ENCODE assay signal across 1 cellular context in the genomic region with DNA sequence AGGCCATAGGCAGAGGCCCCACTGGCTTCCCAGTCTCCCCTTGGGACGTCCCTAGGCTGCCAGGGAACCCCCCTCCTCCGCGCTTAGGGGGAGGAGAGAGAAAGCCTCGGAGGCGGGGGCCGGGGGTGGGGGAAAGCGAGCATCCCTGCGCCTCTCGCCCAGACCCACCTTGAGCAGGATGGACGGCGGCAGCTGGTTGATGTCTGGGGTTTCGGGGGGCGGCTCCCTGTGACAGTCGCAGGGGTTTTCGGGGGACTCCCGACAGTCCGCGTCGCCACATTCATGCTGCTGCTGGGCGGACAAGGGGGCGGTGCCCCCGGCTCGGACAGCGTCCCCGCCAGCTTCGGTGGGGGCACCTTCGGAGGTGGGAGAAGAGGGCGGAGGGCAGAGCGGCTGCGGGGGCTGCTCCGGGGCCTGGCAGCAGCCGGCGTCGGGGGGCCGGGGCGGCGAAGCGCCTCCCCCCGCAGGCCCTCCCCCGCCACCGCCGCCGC.
TF ChIP-seq lines count a peak whose summit lies in the region.

No MANE protein-coding gene starts in this region.

TF ChIP-seq in HepG2, 621 proteins besides CTCF, POLR2A, EP300 and RAD21 (continued from another document and continues in another):
- TF ChIP-seq, protein P1, sequence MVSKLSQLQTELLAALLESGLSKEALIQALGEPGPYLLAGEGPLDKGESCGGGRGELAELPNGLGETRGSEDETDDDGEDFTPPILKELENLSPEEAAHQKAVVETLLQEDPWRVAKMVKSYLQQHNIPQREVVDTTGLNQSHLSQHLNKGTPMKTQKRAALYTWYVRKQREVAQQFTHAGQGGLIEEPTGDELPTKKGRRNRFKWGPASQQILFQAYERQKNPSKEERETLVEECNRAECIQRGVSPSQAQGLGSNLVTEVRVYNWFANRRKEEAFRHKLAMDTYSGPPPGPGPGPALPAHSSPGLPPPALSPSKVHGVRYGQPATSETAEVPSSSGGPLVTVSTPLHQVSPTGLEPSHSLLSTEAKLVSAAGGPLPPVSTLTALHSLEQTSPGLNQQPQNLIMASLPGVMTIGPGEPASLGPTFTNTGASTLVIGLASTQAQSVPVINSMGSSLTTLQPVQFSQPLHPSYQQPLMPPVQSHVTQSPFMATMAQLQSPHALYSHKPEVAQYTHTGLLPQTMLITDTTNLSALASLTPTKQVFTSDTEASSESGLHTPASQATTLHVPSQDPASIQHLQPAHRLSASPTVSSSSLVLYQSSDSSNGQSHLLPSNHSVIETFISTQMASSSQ (IDR thresholded peaks at IDR 0.05; ENCODE audit: low read depth) = no peak
- TF ChIP-seq, protein P1 (CRISPR knock-in tag; IDR thresholded peaks at IDR 0.05; ENCODE audit: borderline replicate concordance) = no peak
- TF ChIP-seq, protein P2, sequence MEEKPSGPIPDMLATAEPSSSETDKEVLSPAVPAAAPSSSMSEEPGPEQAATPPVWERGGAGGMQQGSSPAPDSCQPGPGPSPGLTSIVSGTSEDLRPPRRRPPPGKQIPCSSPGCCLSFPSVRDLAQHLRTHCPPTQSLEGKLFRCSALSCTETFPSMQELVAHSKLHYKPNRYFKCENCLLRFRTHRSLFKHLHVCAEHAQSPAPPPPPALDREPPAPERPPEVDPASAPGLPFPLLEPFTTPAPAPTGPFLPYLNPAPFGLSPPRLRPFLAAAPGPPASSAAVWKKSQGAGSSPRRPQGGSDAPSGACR (CRISPR knock-in tag; IDR thresholded peaks at IDR 0.05) = 0 out of 2 replicates have a peak, but pooled peaks have one; percentile 37
- TF ChIP-seq HDAC6 (IDR thresholded peaks at IDR 0.05; ENCODE audit: low read depth, low read length) (no peak), ARID2 (CRISPR knock-in tag; IDR thresholded peaks at IDR 0.05; ENCODE audit: borderline replicate concordance) (no peak), SOX6 (IDR thresholded peaks at IDR 0.05) (no peak), SOX6 (CRISPR knock-in tag; IDR thresholded peaks at IDR 0.05) (no peak), PCBP1 (IDR thresholded peaks at IDR 0.05; ENCODE audit: borderline replicate concordance, low read depth, low read length) (no peak), ZNF496 (CRISPR knock-in tag; IDR thresholded peaks at IDR 0.05; ENCODE audit: insufficient replicate concordance) (no peak), ELF1 (CRISPR knock-in tag; IDR thresholded peaks at IDR 0.05) (no peak), ZNF160 (CRISPR knock-in tag; IDR thresholded peaks at IDR 0.05) (no peak), SIN3A (IDR thresholded peaks at IDR 0.05; ENCODE audit: borderline replicate concordance, low read depth, low read length) (no peak), NFE2L1 (CRISPR knock-in tag; IDR thresholded peaks at IDR 0.05; ENCODE audit: borderline replicate concordance) (no peak), ETV5 (CRISPR knock-in tag; IDR thresholded peaks at IDR 0.05; ENCODE audit: borderline replicate concordance) (no peak), NFATC3 (CRISPR knock-in tag; IDR thresholded peaks at IDR 0.05) (no peak), MTF1 (CRISPR knock-in tag; IDR thresholded peaks at IDR 0.05) (no peak), IRX3 (CRISPR knock-in tag; IDR thresholded peaks at IDR 0.05; ENCODE audit: borderline replicate concordance, low read depth) (no peak), GATA4 (IDR thresholded peaks at IDR 0.05; ENCODE audit: borderline replicate concordance, low read depth) (no peak), CBX1 (IDR thresholded peaks at IDR 0.05; ENCODE audit: low read depth) (no peak), SMAD3 (CRISPR knock-in tag; IDR thresholded peaks at IDR 0.05) (no peak), U2AF1 (optimal IDR thresholded peaks at IDR 0.05; ENCODE audit: low read depth, low read length) (no peak), SCMH1 (CRISPR knock-in tag; IDR thresholded peaks at IDR 0.05; ENCODE audit: borderline replicate concordance) (no peak), ZNF678 (CRISPR knock-in tag; IDR thresholded peaks at IDR 0.05) (no peak)
- TF ChIP-seq, protein P3, sequence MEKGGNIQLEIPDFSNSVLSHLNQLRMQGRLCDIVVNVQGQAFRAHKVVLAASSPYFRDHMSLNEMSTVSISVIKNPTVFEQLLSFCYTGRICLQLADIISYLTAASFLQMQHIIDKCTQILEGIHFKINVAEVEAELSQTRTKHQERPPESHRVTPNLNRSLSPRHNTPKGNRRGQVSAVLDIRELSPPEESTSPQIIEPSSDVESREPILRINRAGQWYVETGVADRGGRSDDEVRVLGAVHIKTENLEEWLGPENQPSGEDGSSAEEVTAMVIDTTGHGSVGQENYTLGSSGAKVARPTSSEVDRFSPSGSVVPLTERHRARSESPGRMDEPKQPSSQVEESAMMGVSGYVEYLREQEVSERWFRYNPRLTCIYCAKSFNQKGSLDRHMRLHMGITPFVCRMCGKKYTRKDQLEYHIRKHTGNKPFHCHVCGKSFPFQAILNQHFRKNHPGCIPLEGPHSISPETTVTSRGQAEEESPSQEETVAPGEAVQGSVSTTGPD (CRISPR knock-in tag; IDR thresholded peaks at IDR 0.05) = no peak
- TF ChIP-seq, protein P4, sequence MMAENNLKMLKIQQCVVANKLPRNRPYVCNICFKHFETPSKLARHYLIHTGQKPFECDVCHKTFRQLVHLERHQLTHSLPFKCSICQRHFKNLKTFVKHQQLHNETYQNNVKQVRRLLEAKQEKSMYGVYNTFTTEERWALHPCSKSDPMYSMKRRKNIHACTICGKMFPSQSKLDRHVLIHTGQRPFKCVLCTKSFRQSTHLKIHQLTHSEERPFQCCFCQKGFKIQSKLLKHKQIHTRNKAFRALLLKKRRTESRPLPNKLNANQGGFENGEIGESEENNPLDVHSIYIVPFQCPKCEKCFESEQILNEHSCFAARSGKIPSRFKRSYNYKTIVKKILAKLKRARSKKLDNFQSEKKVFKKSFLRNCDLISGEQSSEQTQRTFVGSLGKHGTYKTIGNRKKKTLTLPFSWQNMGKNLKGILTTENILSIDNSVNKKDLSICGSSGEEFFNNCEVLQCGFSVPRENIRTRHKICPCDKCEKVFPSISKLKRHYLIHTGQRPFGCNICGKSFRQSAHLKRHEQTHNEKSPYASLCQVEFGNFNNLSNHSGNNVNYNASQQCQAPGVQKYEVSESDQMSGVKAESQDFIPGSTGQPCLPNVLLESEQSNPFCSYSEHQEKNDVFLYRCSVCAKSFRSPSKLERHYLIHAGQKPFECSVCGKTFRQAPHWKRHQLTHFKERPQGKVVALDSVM (CRISPR knock-in tag; IDR thresholded peaks at IDR 0.05) = no peak
- TF ChIP-seq, protein P5, sequence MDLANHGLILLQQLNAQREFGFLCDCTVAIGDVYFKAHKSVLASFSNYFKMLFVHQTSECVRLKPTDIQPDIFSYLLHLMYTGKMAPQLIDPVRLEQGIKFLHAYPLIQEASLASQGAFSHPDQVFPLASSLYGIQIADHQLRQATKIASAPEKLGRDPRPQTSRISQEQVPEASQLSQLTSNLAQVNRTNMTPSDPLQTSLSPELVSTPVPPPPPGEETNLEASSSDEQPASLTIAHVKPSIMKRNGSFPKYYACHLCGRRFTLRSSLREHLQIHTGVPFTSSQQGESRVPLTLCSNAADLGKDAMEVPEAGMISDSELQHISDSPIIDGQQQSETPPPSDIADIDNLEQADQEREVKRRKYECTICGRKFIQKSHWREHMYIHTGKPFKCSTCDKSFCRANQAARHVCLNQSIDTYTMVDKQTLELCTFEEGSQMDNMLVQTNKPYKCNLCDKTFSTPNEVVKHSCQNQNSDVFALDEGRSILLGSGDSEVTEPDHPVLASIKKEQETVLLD (CRISPR knock-in tag; IDR thresholded peaks at IDR 0.05; ENCODE audit: low read depth) = no peak; the same call in 1 of the 2 replicates
- TF ChIP-seq, protein P6, sequence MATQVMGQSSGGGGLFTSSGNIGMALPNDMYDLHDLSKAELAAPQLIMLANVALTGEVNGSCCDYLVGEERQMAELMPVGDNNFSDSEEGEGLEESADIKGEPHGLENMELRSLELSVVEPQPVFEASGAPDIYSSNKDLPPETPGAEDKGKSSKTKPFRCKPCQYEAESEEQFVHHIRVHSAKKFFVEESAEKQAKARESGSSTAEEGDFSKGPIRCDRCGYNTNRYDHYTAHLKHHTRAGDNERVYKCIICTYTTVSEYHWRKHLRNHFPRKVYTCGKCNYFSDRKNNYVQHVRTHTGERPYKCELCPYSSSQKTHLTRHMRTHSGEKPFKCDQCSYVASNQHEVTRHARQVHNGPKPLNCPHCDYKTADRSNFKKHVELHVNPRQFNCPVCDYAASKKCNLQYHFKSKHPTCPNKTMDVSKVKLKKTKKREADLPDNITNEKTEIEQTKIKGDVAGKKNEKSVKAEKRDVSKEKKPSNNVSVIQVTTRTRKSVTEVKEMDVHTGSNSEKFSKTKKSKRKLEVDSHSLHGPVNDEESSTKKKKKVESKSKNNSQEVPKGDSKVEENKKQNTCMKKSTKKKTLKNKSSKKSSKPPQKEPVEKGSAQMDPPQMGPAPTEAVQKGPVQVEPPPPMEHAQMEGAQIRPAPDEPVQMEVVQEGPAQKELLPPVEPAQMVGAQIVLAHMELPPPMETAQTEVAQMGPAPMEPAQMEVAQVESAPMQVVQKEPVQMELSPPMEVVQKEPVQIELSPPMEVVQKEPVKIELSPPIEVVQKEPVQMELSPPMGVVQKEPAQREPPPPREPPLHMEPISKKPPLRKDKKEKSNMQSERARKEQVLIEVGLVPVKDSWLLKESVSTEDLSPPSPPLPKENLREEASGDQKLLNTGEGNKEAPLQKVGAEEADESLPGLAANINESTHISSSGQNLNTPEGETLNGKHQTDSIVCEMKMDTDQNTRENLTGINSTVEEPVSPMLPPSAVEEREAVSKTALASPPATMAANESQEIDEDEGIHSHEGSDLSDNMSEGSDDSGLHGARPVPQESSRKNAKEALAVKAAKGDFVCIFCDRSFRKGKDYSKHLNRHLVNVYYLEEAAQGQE (IDR thresholded peaks at IDR 0.05; ENCODE audit: borderline replicate concordance in 1 of 2, low read depth in 1 of 2, low read length in 2 of 2) = 0 out of 4 replicates have a peak, but pooled peaks of 1 of the 2 experiments have one; percentile 21
- TF ChIP-seq, protein P7, sequence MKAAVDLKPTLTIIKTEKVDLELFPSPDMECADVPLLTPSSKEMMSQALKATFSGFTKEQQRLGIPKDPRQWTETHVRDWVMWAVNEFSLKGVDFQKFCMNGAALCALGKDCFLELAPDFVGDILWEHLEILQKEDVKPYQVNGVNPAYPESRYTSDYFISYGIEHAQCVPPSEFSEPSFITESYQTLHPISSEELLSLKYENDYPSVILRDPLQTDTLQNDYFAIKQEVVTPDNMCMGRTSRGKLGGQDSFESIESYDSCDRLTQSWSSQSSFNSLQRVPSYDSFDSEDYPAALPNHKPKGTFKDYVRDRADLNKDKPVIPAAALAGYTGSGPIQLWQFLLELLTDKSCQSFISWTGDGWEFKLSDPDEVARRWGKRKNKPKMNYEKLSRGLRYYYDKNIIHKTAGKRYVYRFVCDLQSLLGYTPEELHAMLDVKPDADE (CRISPR knock-in tag; IDR thresholded peaks at IDR 0.05) = no peak
- TF ChIP-seq, protein P8, sequence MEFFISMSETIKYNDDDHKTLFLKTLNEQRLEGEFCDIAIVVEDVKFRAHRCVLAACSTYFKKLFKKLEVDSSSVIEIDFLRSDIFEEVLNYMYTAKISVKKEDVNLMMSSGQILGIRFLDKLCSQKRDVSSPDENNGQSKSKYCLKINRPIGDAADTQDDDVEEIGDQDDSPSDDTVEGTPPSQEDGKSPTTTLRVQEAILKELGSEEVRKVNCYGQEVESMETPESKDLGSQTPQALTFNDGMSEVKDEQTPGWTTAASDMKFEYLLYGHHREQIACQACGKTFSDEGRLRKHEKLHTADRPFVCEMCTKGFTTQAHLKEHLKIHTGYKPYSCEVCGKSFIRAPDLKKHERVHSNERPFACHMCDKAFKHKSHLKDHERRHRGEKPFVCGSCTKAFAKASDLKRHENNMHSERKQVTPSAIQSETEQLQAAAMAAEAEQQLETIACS (CRISPR knock-in tag; IDR thresholded peaks at IDR 0.05) = no peak; the same call in 1 of the 2 replicates
- TF ChIP-seq, protein P9, sequence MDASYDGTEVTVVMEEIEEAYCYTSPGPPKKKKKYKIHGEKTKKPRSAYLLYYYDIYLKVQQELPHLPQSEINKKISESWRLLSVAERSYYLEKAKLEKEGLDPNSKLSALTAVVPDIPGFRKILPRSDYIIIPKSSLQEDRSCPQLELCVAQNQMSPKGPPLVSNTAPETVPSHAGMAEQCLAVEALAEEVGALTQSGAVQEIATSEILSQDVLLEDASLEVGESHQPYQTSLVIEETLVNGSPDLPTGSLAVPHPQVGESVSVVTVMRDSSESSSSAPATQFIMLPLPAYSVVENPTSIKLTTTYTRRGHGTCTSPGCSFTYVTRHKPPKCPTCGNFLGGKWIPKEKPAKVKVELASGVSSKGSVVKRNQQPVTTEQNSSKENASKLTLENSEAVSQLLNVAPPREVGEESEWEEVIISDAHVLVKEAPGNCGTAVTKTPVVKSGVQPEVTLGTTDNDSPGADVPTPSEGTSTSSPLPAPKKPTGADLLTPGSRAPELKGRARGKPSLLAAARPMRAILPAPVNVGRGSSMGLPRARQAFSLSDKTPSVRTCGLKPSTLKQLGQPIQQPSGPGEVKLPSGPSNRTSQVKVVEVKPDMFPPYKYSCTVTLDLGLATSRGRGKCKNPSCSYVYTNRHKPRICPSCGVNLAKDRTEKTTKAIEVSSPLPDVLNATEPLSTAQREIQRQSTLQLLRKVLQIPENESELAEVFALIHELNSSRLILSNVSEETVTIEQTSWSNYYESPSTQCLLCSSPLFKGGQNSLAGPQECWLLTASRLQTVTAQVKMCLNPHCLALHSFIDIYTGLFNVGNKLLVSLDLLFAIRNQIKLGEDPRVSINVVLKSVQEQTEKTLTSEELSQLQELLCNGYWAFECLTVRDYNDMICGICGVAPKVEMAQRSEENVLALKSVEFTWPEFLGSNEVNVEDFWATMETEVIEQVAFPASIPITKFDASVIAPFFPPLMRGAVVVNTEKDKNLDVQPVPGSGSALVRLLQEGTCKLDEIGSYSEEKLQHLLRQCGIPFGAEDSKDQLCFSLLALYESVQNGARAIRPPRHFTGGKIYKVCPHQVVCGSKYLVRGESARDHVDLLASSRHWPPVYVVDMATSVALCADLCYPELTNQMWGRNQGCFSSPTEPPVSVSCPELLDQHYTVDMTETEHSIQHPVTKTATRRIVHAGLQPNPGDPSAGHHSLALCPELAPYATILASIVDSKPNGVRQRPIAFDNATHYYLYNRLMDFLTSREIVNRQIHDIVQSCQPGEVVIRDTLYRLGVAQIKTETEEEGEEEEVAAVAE (CRISPR knock-in tag; IDR thresholded peaks at IDR 0.05; ENCODE audit: borderline replicate concordance) = no peak
- TF ChIP-seq, protein P10, sequence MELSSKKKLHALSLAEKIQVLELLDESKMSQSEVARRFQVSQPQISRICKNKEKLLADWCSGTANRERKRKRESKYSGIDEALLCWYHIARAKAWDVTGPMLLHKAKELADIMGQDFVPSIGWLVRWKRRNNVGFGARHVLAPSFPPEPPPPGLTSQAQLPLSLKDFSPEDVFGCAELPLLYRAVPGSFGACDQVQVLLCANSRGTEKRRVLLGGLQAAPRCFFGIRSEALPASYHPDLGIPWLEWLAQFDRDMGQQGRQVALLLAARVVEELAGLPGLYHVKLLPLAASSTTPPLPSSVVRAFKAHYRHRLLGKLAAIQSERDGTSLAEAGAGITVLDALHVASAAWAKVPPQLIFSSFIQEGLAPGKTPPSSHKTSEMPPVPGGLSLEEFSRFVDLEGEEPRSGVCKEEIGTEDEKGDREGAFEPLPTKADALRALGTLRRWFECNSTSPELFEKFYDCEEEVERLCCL (CRISPR knock-in tag; IDR thresholded peaks at IDR 0.05; ENCODE audit: borderline replicate concordance) = no peak
